ENCODE assay signal across 8 cellular contexts in the genomic region with DNA sequence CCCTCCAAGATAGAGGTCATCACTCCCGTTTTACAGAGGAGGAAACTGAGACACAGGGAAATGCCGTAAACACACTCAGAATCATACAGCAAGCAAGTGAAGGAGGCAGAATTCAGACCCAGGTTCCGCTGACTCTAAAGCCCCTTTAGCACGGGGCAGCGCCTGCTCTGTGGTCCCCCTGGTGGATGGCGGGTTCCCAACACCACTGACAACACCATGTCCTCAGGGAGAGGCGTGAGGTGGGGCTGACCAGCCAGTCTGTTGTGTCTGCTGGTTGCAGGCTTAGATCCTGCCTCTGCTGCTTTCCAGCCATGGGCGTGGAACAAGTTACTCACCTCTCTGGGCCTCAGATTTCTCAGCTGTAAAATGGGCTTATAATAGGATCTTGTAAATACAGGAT.
DNase-seq lines count a peak whose midpoint lies in the region; ATAC-seq and TF ChIP-seq lines count a peak whose summit lies in the region.

No MANE protein-coding gene starts in this region.

- H3K4me1 Mint-ChIP-seq in brain, result peaks cover 20% of the 10 kb centered on the region

- H3K23ac ChIP-seq in mesendoderm (ENCODE audit: low read length), result no peak overlapping the region

- H3K27me3 Mint-ChIP-seq in brain, result peaks cover 18% of the 10 kb centered on the region

- H2BK5ac ChIP-seq in mesendoderm (ENCODE audit: low read length), result no peak overlapping the region

- H3K79me2 ChIP-seq in mesendoderm (ENCODE audit: control insufficient read depth, insufficient read depth, low read length), result no peaks in the 10 kb centered on the region

- H4K8ac ChIP-seq in mesendoderm (ENCODE audit: low read depth, low read length), result no peak overlapping the region

- no peaks in the 10 kb centered on the region for H3K4me1 ChIP-seq in mesendoderm (ENCODE audit: control insufficient read depth, low read depth, low read length)

- no peak overlapping the region for H3K4me3 Mint-ChIP-seq in brain

- no peak overlapping the region for H2AK5ac ChIP-seq in mesendoderm (ENCODE audit: low read length)

- H3K27ac ChIP-seq in mesendoderm (ENCODE audit: low read depth, low read length), result no peak overlapping the region
- H3K27ac ChIP-seq in coronary artery, result no peak overlapping the region

- no peaks in the 10 kb centered on the region for H3K27me3 ChIP-seq in mesendoderm (ENCODE audit: insufficient read depth, low read length, poor library complexity)

- WGBS in mesendoderm (ENCODE audit: extremely low coverage, insufficient coverage, low lambda C conversion rate), result no CpG with 5 or more reads among the region's 8 CpGs

- peak; percentile 32 for TF ChIP-seq CTCF in LNCAP (IDR thresholded peaks at IDR 0.05)
- TF ChIP-seq CTCF in brain (conservative IDR thresholded peaks at IDR 0.05), result peak; percentile 30 to 68
- no peak for TF ChIP-seq CTCF in coronary artery (IDR thresholded peaks at IDR 0.05)

- peaks cover 0 to 3% (median 0%) of the 10 kb centered on the region in 5 experiments for H3K9me3 Mint-ChIP-seq in brain

- H3K79me1 ChIP-seq in mesendoderm (ENCODE audit: low read length), result no peaks in the 10 kb centered on the region

- no peak for ATAC-seq in GM21423 (IDR thresholded peaks at IDR 0.05; ENCODE audit: unreplicated experiment)
- no peak for ATAC-seq in activated CD4-positive, CD25-positive, alpha-beta regulatory T cell treated with anti-CD3 and anti-CD28 coated beads, Interleukin-2, amount 50 U/mL, for 24 hours

- H2BK120ac ChIP-seq in mesendoderm (ENCODE audit: low read depth, low read length), result no peak overlapping the region

- H2BK15ac ChIP-seq in mesendoderm (replicated peaks; ENCODE audit: low read depth), result no peak overlapping the region

- no peak overlapping the region for H4K5ac ChIP-seq in mesendoderm (ENCODE audit: low read length)

- H3K56ac ChIP-seq in mesendoderm (ENCODE audit: low read length), result no peak overlapping the region

- H3K27ac Mint-ChIP-seq in brain, result no peak overlapping the region

- no peaks in the 10 kb centered on the region for H3K36me3 Mint-ChIP-seq in brain

- H3K4me2 ChIP-seq in mesendoderm (ENCODE audit: low read length), result no peak overlapping the region

- no peak overlapping the region for H3K4ac ChIP-seq in mesendoderm (ENCODE audit: low read depth, low read length)

- H3K36me3 ChIP-seq in mesendoderm (ENCODE audit: control insufficient read depth, insufficient read depth, low read length), result no peaks in the 10 kb centered on the region

- H3K9ac ChIP-seq in mesendoderm (ENCODE audit: low read length), result no peak overlapping the region

- H3K18ac ChIP-seq in mesendoderm (ENCODE audit: low read length), result no peak overlapping the region

- DNase-seq in EH (ENCODE audit: low read depth), result peak; percentile 51
- DNase-seq in mesendoderm, result peak; percentile 86
- no peak for DNase-seq in coronary artery (ENCODE audit: low spot score)
- no peak for DNase-seq in SIG-M5 (lab: John Stamatoyannopoulos, UW)

- H3K4me3 ChIP-seq in mesendoderm (ENCODE audit: low read length), result no peak overlapping the region
- no peak overlapping the region for H3K4me3 ChIP-seq in coronary artery

Comparison
In these comparisons a context has a peak if more than half of its experiments do, and no peak if none do; other contexts are left out.
1. DNase-seq: peak in EH (single experiment) and mesendoderm (single experiment); none in coronary artery (single experiment) and SIG-M5 (single experiment).